In the genomic region with DNA sequence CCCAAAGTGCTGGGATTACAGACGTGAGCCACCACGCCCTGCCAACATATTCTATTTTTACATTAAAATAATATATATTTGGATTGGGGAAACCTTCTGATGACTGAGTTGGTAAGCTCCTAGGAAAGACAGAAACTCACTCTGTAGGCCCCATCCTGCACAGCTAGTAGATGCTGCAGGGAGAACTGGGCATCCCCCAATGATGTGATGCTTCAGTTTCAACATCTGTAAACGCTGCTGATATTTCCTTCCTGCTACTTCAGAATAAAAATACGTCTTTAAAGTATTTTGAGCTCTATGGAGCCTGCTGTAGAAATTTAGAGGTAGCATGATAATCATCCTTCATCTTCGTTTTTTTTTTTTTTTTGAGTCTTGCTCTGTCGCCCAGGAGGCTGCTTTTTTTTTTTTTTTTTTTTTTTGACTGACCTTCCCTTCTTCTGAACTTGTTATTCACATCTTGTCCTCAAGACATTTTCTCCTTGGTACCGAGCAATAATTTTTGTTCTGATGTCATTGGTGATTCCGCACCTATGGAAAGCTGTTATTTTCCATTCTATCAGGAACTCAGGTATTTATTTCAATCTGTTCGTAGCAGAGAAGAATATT, we compare ENCODE assay signal across 19 cellular contexts. TPM values are rescaled to one million over a fixed set of nuclear protein-coding genes. Genes with fewer than 3 reads are reported as not detected.
A peak's percentile ranks its signal among the peaks of the same experiment; 100 is the strongest.
DNase-seq lines count a peak whose midpoint lies in the region; ATAC-seq and TF ChIP-seq lines count a peak whose summit lies in the region.
"Had no signal": no experiment of that assay in that cellular context is flagged by ENCODE, and none has a peak within 500 bp of the region (broad histone marks: within the 10 kb centered on the region; RNA-seq: fewer than 3 reads in every experiment).

No MANE protein-coding gene starts in this region.

- intact Hi-C loops in activated naive CD4-positive, alpha-beta T cell treated with anti-CD3 and anti-CD28 coated beads for 36 hours (cut with micrococcal nuclease), result loop anchor here (1.0 to 10.0 kb wide), 6 partner anchors 49 to 1359 kb away; a partner anchor contains a TSS
- intact Hi-C loops in activated B cell treated with CpG ODN at 0.5 μM for 24 hours (cut with micrococcal nuclease) (loop anchor here (1.0 to 5.0 kb wide), 6 partner anchors 18 to 397 kb away; a partner anchor contains a TSS), spleen (cut with DNase I; ENCODE audit: low total_unique reads) (no loop called here), lower leg skin (cut with DNase I; ENCODE audit: low total_unique reads) (no loop called here)

- POLR2A ChIA-PET in activated B cell treated with CpG ODN at 0.5 μM for 24 hours (lab: Charles Lee), result interaction anchor here (0.6 to 8.6 kb wide), 21 partner anchors 8 to 227 kb away, joined by 3 to 236 read pairs (median 7); a partner anchor contains a TSS

- peak overlapping the region in 7 of 8 donors; percentile 55 to 84 (median 71) for H3K27ac ChIP-seq in spleen
- H3K27ac ChIP-seq: cardiac muscle cell, neutrophil, SJSA1, testis had no signal

- H3K27ac Mint-ChIP-seq in activated naive CD4-positive, alpha-beta T cell treated with anti-CD3 and anti-CD28 coated beads for 36 hours, result peak overlapping the region; percentile 96
- H3K27ac Mint-ChIP-seq in activated B cell treated with CpG ODN at 0.5 μM for 24 hours, result peak overlapping the region; percentile 97
- H3K27ac Mint-ChIP-seq: mesothelial cell of epicardium had no signal

- 61 to 67% (median 65%) methylated on average over 9 of the region's 9 CpGs for WGBS in spleen, 5 donors
- WGBS in lower leg skin, 2 donors, result 84 to 86% methylated on average over 9 of the region's 9 CpGs

- H3K36me3 ChIP-seq in spleen, result no peaks in the 10 kb centered on the region
- H3K36me3 ChIP-seq: cardiac muscle cell, neutrophil, SJSA1 had no signal

- H3K27me3 ChIP-seq in spleen (replicated peaks in 1 of 7), result no peaks in the 10 kb centered on the region
- H3K27me3 ChIP-seq: cardiac muscle cell, SJSA1, testis had no signal

- TF ChIP-seq POLR2A in spleen (IDR thresholded peaks at IDR 0.05) (no peak), lower leg skin (IDR thresholded peaks at IDR 0.05) (no peak)

- peaks cover 31% of the 10 kb centered on the region for H3K36me3 Mint-ChIP-seq in activated naive CD4-positive, alpha-beta T cell treated with anti-CD3 and anti-CD28 coated beads for 36 hours (ENCODE audit: low read depth)
- H3K36me3 Mint-ChIP-seq in activated B cell treated with CpG ODN at 0.5 μM for 24 hours (ENCODE audit: low read depth), result peaks cover 21% of the 10 kb centered on the region
- H3K36me3 Mint-ChIP-seq: mesothelial cell of epicardium had no signal

- H3K4me3 Mint-ChIP-seq in activated naive CD4-positive, alpha-beta T cell treated with anti-CD3 and anti-CD28 coated beads for 36 hours, result peak overlapping the region; percentile 32
- peak overlapping the region; percentile 59 for H3K4me3 Mint-ChIP-seq in activated B cell treated with CpG ODN at 0.5 μM for 24 hours
- H3K4me3 Mint-ChIP-seq: mesothelial cell of epicardium had no signal

- H3K9me3 Mint-ChIP-seq in activated naive CD4-positive, alpha-beta T cell treated with anti-CD3 and anti-CD28 coated beads for 36 hours, result peaks cover 45% of the 10 kb centered on the region
- H3K9me3 Mint-ChIP-seq in activated B cell treated with CpG ODN at 0.5 μM for 24 hours, result peaks cover 22% of the 10 kb centered on the region

- DNase-seq in activated naive CD4-positive, alpha-beta T cell treated with anti-CD3 and anti-CD28 coated beads for 36 hours, result peak; percentile 72
- DNase-seq in activated naive CD4-positive, alpha-beta T cell treated with Interleukin-2 at 50 U/mL for 16 hours, result no peak
- DNase-seq in activated B cell treated with CpG ODN at 0.5 μM for 24 hours (no peak), spleen (no peak), lower leg skin (ENCODE audit: low spot score in 2 of 2) (no peak), nucleus accumbens (lab: John Stamatoyannopoulos, UW) (no peak), SK-N-DZ (ENCODE audit: low spot score) (no peak)
- DNase-seq: effector CD8-positive, alpha-beta T cell; GDM1; islet precursor cell; NCI-H1930; NCI-H446 treated with DMSO at 0.1 percent for 48 hours; right cardiac atrium; testis had no signal

- H3K4me1 ChIP-seq in spleen, result peaks cover 0 to 83% (median 37%) of the 10 kb centered on the region in 6 donors
- H3K4me1 ChIP-seq: testis had no signal

- H3K4me3 ChIP-seq in spleen, result peak overlapping the region in 1 of 8 donors; percentile 36
- no peak overlapping the region for H3K4me3 ChIP-seq in lower leg skin (ENCODE audit: low read depth, poor library complexity, severe bottlenecking)
- H3K4me3 ChIP-seq: cardiac muscle cell, SJSA1, testis had no signal

- ATAC-seq in GM19372 (IDR thresholded peaks at IDR 0.05; ENCODE audit: low read depth, unreplicated experiment), result peak; percentile 1
- peak; percentile 34 for ATAC-seq in activated B cell treated with CpG ODN at 0.5 μM for 24 hours (ENCODE audit: low read depth)
- ATAC-seq: right cardiac atrium had no signal

- CTCF ChIA-PET in activated naive CD4-positive, alpha-beta T cell treated with anti-CD3 and anti-CD28 coated beads for 36 hours (lab: Charles Lee), result interaction anchor here (0.7 to 2.2 kb wide), 7 partner anchors 17 to 193 kb away, joined by 3 to 8 read pairs (median 4); no protein-coding TSS in a partner anchor
- CTCF ChIA-PET in activated B cell treated with CpG ODN at 0.5 μM for 24 hours (lab: Charles Lee), result interaction anchor here (0.9 to 2.5 kb wide), 8 partner anchors 10 to 498 kb away, joined by 3 to 11 read pairs (median 6); a partner anchor contains a TSS

- H3K27me3 Mint-ChIP-seq in activated naive CD4-positive, alpha-beta T cell treated with anti-CD3 and anti-CD28 coated beads for 36 hours (ENCODE audit: low read depth), result no peaks in the 10 kb centered on the region
- no peaks in the 10 kb centered on the region for H3K27me3 Mint-ChIP-seq in activated B cell treated with CpG ODN at 0.5 μM for 24 hours

- TF ChIP-seq CTCF in activated B cell treated with CpG ODN at 0.5 μM for 24 hours (IDR thresholded peaks at IDR 0.05) (no peak), spleen (IDR thresholded peaks at IDR 0.05 in 8 of 11, conservative IDR thresholded peaks at IDR 0.05 in 3 of 11) (no peak), lower leg skin (IDR thresholded peaks at IDR 0.05) (no peak)

- H3K4me1 Mint-ChIP-seq in activated naive CD4-positive, alpha-beta T cell treated with anti-CD3 and anti-CD28 coated beads for 36 hours (ENCODE audit: low read depth), result peaks cover 76% of the 10 kb centered on the region
- H3K4me1 Mint-ChIP-seq in activated B cell treated with CpG ODN at 0.5 μM for 24 hours, result peaks cover 96% of the 10 kb centered on the region

- H3K9me3 ChIP-seq in spleen, result peaks cover 0 to 21% (median 9%) of the 10 kb centered on the region in 8 donors
- H3K9me3 ChIP-seq: neutrophil, testis had no signal

RNA-seq across cellular contexts. Expression of a gene that starts 21.8 kb away (rescaled TPM):
- 10 to 100 TPM; 10.5 to 10.9 TPM for total RNA-seq in activated naive CD4-positive, alpha-beta T cell treated with anti-CD3 and anti-CD28 coated beads for 36 hours
- total RNA-seq in activated B cell treated with CpG ODN at 0.5 μM for 24 hours (45.9 and 53.5 TPM in 2 replicates), spleen (10 to 100 TPM in 6 of 7 donors, 1 to 10 TPM in 1; 8.4 to 16.2 (median 12.5) TPM), lower leg skin (10 to 100 TPM; 13.8 to 17.1 (median 15.0) TPM)
- polyA plus RNA-seq in spleen, result 1 to 10 TPM; 6.0 to 6.9 (median 6.4) TPM
- 24.1 and 26.1 TPM in 2 replicates for polyA plus RNA-seq in SK-N-DZ (2014; cell fraction: cytosol; rRNA removed)
- polyA plus RNA-seq in SK-N-DZ (2014; cell fraction: nucleus; rRNA removed), result 25.5 and 30.2 TPM in 2 replicates

RNA-seq across cellular contexts. Expression of a gene that starts 52.8 kb away (rescaled TPM):
- 10 to 100 TPM; 20.9 to 24.3 TPM for total RNA-seq in activated naive CD4-positive, alpha-beta T cell treated with anti-CD3 and anti-CD28 coated beads for 36 hours
- total RNA-seq in activated B cell treated with CpG ODN at 0.5 μM for 24 hours, result 4.3 and 4.7 TPM in 2 replicates
- total RNA-seq in spleen, result 10 to 100 TPM; 15.1 to 36.0 (median 18.3) TPM
- 1 to 10 TPM; 2.1 to 7.2 (median 3.5) TPM for polyA plus RNA-seq in spleen
- 10 to 100 TPM; 55.5 to 87.8 (median 77.9) TPM for total RNA-seq in lower leg skin
- 2.5 TPM in 2 replicates for polyA plus RNA-seq in SK-N-DZ (2014; cell fraction: cytosol; rRNA removed)
- polyA plus RNA-seq in SK-N-DZ (2014; cell fraction: nucleus; rRNA removed), result 3.7 and 6.9 TPM in 2 replicates

Comparison
In these comparisons a context has a peak if more than half of its experiments do, and no peak if none do; other contexts are left out.
1. intact Hi-C loops: an anchor here in activated naive CD4-positive, alpha-beta T cell treated with anti-CD3 and anti-CD28 coated beads for 36 hours (1.0 to 10.0 kb wide) and activated B cell treated with CpG ODN at 0.5 μM for 24 hours (1.0 to 5.0 kb wide); none called in spleen and lower leg skin.